29 cellular contexts compared by ENCODE assay signal in genomic region chr10:905972-906371, GRCh38.
"Had no signal": no experiment of that assay in that cellular context is flagged by ENCODE, and none has a peak within 500 bp of the region (broad histone marks: within the 10 kb centered on the region; RNA-seq: fewer than 3 reads in every experiment).

No MANE protein-coding gene starts in this region.

- H3K27ac ChIP-seq: esophagus muscularis mucosa, gastrocnemius medialis, pancreas, right lobe of liver, skin epidermis, testis, vagina had no signal

- H3K4me3 ChIP-seq: esophagus muscularis mucosa, gastrocnemius medialis, pancreas, right lobe of liver, skin epidermis, testis, vagina had no signal

- H3K4me3 Mint-ChIP-seq: activated B cell treated with CpG ODN at 0.5 μM for 24 hours; activated CD4-positive, alpha-beta T cell treated with anti-CD3 and anti-CD28 coated beads for 36 hours; activated naive CD4-positive, alpha-beta T cell treated with anti-CD3 and anti-CD28 coated beads, Interleukin-2, amount 10 ng/mL, durations not matched to agents 7 days and 5 days; brain; dendritic cell treated with granulocyte-macrophage colony-stimulating factor and Interleukin-4, amounts not matched to agents 40 ng/mL and 50 ng/mL, for 4 days; mesothelial cell of epicardium; naive thymus-derived CD8-positive, alpha-beta T cell; stimulated activated memory B cell treated with anti-CD40 and anti-IgM and Interleukin-4, amounts not matched to agents 10 μg/mL and 1 μg/mL and 100 μg/mL, for 72 hours; T-cell had no signal

- H3K4me1 ChIP-seq: right lobe of liver, vagina had no signal

- H3K36me3 ChIP-seq: pancreas had no signal

- ATAC-seq: activated CD4-positive, alpha-beta T cell treated with anti-CD3 and anti-CD28 coated beads for 36 hours; gastrocnemius medialis; left ventricle myocardium superior; naive thymus-derived CD8-positive, alpha-beta T cell; right lobe of liver; stimulated activated memory B cell treated with anti-CD40 and anti-IgM and Interleukin-4, amounts not matched to agents 10 μg/mL and 1 μg/mL and 100 μg/mL, for 72 hours; T-cell had no signal

- H3K27me3 Mint-ChIP-seq: activated B cell treated with CpG ODN at 0.5 μM for 24 hours; activated CD4-positive, alpha-beta T cell treated with anti-CD3 and anti-CD28 coated beads for 36 hours; activated naive CD4-positive, alpha-beta T cell treated with anti-CD3 and anti-CD28 coated beads, Interleukin-2, amount 10 ng/mL, durations not matched to agents 7 days and 5 days; dendritic cell treated with granulocyte-macrophage colony-stimulating factor and Interleukin-4, amounts not matched to agents 40 ng/mL and 50 ng/mL, for 4 days; naive thymus-derived CD8-positive, alpha-beta T cell; stimulated activated memory B cell treated with anti-CD40 and anti-IgM and Interleukin-4, amounts not matched to agents 10 μg/mL and 1 μg/mL and 100 μg/mL, for 72 hours; T-cell had no signal

- FAIRE-seq: endothelial cell of umbilical vein, pancreas had no signal

- DNase-seq: activated B cell treated with CpG ODN at 0.5 μM for 24 hours; activated CD4-positive, alpha-beta T cell treated with anti-CD3 and anti-CD28 coated beads for 36 hours; activated CD4-positive, alpha-beta T cell treated with anti-CD3 and anti-CD28 coated beads, Interleukin-2, amount 50 U/mL, for 4 hours; activated CD8-positive, alpha-beta memory T cell treated with anti-CD3 and anti-CD28 coated beads for 24 hours; activated CD8-positive, alpha-beta memory T cell treated with anti-CD3 and anti-CD28 coated beads, Interleukin-2, amount 50 U/mL, for 4 hours; activated effector memory CD4-positive, alpha-beta T cell treated with anti-CD3 and anti-CD28 coated beads, Interleukin-2, amount 50 U/mL, for 16 hours; activated naive CD4-positive, alpha-beta T cell treated with anti-CD3 and anti-CD28 coated beads, Interleukin-2, amount 10 ng/mL, durations not matched to agents 7 days and 5 days; activated T-cell treated with anti-CD3 and anti-CD28 coated beads, Interleukin-2, amount 50 U/mL, for 48 hours; aorta; effector CD4-positive, alpha-beta T cell; gastrocnemius medialis; hippocampal formation; kidney glomerular epithelial cell; left ventricle myocardium superior; naive thymus-derived CD8-positive, alpha-beta T cell; pancreas; right lobe of liver; stimulated activated CD4-positive, alpha-beta T cell treated with anti-CD3 and anti-CD28 coated beads, Interleukin-1b, Interleukin-23, amount 100 ng/mL, for 48 hours; T-cell; T1000; testis had no signal

- H3K9me3 ChIP-seq: esophagus muscularis mucosa, gastrocnemius medialis, pancreas, right lobe of liver, testis, vagina had no signal

- H3K27me3 ChIP-seq: esophagus muscularis mucosa, gastrocnemius medialis, pancreas, right lobe of liver, testis, vagina had no signal

- H3K27ac Mint-ChIP-seq: activated B cell treated with CpG ODN at 0.5 μM for 24 hours; activated CD4-positive, alpha-beta T cell treated with anti-CD3 and anti-CD28 coated beads for 36 hours; dendritic cell treated with granulocyte-macrophage colony-stimulating factor and Interleukin-4, amounts not matched to agents 40 ng/mL and 50 ng/mL, for 4 days; mesothelial cell of epicardium; stimulated activated memory B cell treated with anti-CD40 and anti-IgM and Interleukin-4, amounts not matched to agents 10 μg/mL and 1 μg/mL and 100 μg/mL, for 72 hours; T-cell had no signal

- H3K9me3 Mint-ChIP-seq: activated B cell treated with CpG ODN at 0.5 μM for 24 hours; activated naive CD4-positive, alpha-beta T cell treated with anti-CD3 and anti-CD28 coated beads, Interleukin-2, amount 10 ng/mL, durations not matched to agents 7 days and 5 days; dendritic cell treated with granulocyte-macrophage colony-stimulating factor and Interleukin-4, amounts not matched to agents 40 ng/mL and 50 ng/mL, for 4 days; mesothelial cell of epicardium; naive thymus-derived CD8-positive, alpha-beta T cell; stimulated activated memory B cell treated with anti-CD40 and anti-IgM and Interleukin-4, amounts not matched to agents 10 μg/mL and 1 μg/mL and 100 μg/mL, for 72 hours; T-cell had no signal
